ENCODE assay signal across 24 cellular contexts in the genomic region with DNA sequence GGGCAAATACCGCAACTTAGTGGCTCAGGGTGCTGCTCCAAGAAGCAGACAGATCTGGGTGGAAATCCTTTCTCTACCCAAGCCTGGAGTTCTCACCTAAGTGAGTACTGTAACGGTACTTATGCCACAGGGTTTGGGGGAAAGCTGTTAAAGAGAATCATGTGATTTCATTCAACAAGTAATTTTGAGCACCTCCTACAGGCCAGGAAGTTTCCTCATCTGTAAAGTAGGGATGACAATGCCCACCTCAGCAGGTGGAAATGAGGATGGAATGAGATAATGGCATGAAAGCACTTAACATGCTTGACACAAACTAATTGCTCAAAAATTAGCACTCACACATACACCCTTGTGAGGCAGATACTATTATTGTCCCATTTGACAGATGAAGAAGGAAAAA.
A peak's percentile ranks its signal among the peaks of the same experiment; 100 is the strongest.
DNase-seq lines count a peak whose midpoint lies in the region; ATAC-seq, FAIRE-seq and TF ChIP-seq lines count a peak whose summit lies in the region.
"Had no signal": no experiment of that assay in that cellular context is flagged by ENCODE, and none has a peak within 500 bp of the region (broad histone marks: within the 10 kb centered on the region; RNA-seq: fewer than 3 reads in every experiment).

No MANE protein-coding gene starts in this region.

- H3K27ac ChIP-seq in GM23338 (ENCODE audit: low read depth) (no peak overlapping the region), HCT116 (ENCODE audit: low read depth, low read length) (no peak overlapping the region), VCaP (peak overlapping the region; percentile 68), neural cell (ENCODE audit: low read length) (peak overlapping the region; percentile 74)
- H3K27ac ChIP-seq: C4-2B, RWPE1 had no signal

- H3K4me3 Mint-ChIP-seq in GM23338, result no peak overlapping the region
- H3K4me3 Mint-ChIP-seq: B cell; CD8-positive, alpha-beta T cell; T-cell had no signal

- no peak overlapping the region for H3K4me3 ChIP-seq in GM23338
- H3K4me3 ChIP-seq in HCT116 (replicated peaks in 1 of 2; ENCODE audit: low read depth in 1 of 2, low read length in 2 of 2), result no peak overlapping the region
- H3K4me3 ChIP-seq in neural cell (ENCODE audit: low read length), result peak overlapping the region; percentile 41

- CTCF ChIA-PET in HCT116 (lab: Charles Lee), result no interaction called here

- no peaks in the 10 kb centered on the region for H3K27me3 Mint-ChIP-seq in GM23338 (ENCODE audit: insufficient read depth, low read depth, poor library complexity)
- H3K27me3 Mint-ChIP-seq: B cell, T-cell had no signal

- no peaks in the 10 kb centered on the region; the same call in 1 of the 2 replicates for H3F3A ChIP-seq in GM23338 (replicated peaks; ENCODE audit: low read depth)
- peaks cover 15% of the 10 kb centered on the region for H3F3A ChIP-seq in neural cell (ENCODE audit: insufficient read depth, low read length, poor library complexity, severe bottlenecking)

- H3K9me2 ChIP-seq in GM23338 (ENCODE audit: insufficient read depth), result no peaks in the 10 kb centered on the region
- no peaks in the 10 kb centered on the region for H3K9me2 ChIP-seq in HCT116 (ENCODE audit: insufficient read depth)
- no peaks in the 10 kb centered on the region for H3K9me2 ChIP-seq in neural cell (ENCODE audit: insufficient read depth, low read length)

- peaks cover 20% of the 10 kb centered on the region for H3K36me3 Mint-ChIP-seq in GM23338 (ENCODE audit: low read depth)

- no peaks in the 10 kb centered on the region for H3K9me3 ChIP-seq in HCT116 (ENCODE audit: control insufficient read depth in 1 of 2, insufficient read depth in 1 of 2, low read depth in 1 of 2, low read length in 2 of 2)
- H3K9me3 ChIP-seq in neural cell (ENCODE audit: low read length), result no peaks in the 10 kb centered on the region

- H3K79me2 ChIP-seq in GM23338 (replicated peaks; ENCODE audit: insufficient read depth) (no peaks in the 10 kb centered on the region), HCT116 (ENCODE audit: insufficient read depth, low read length) (no peaks in the 10 kb centered on the region), neural cell (replicated peaks; ENCODE audit: insufficient read depth, low read length) (no peaks in the 10 kb centered on the region)

- peaks cover 2% of the 10 kb centered on the region; the same call in 1 of the 3 replicates for H3K4me1 Mint-ChIP-seq in GM23338
- H3K4me1 Mint-ChIP-seq: B cell, T-cell had no signal

- TF ChIP-seq RAD21 in HCT116 (IDR thresholded peaks at IDR 0.05; ENCODE audit: low read depth) (no peak), neural cell (conservative IDR thresholded peaks at IDR 0.05) (no peak)

- no peak for TF ChIP-seq EP300 in neural cell (conservative IDR thresholded peaks at IDR 0.05; ENCODE audit: poor library complexity, severe bottlenecking)

- H4K20me1 ChIP-seq in GM23338 (replicated peaks; ENCODE audit: insufficient read depth) (no peaks in the 10 kb centered on the region), HCT116 (ENCODE audit: insufficient read depth) (no peaks in the 10 kb centered on the region), neural cell (ENCODE audit: insufficient read depth) (no peaks in the 10 kb centered on the region)

- H3K36me3 ChIP-seq in GM23338 (ENCODE audit: insufficient read depth) (peaks cover 20% of the 10 kb centered on the region; the same call in 1 of the 2 replicates), HCT116 (ENCODE audit: control insufficient read depth in 1 of 2, insufficient read depth in 2 of 2, low read length in 2 of 2) (no peaks in the 10 kb centered on the region), neural cell (ENCODE audit: insufficient read depth, low read length) (peaks cover 11% of the 10 kb centered on the region)

- RAD21 ChIA-PET in HCT116 (lab: Charles Lee; ENCODE audit: low non-redundant PET in 1 of 2, low total read pairs in 2 of 2, uncharacterized antibody in 2 of 2, unreplicated experiment in 2 of 2), result no interaction called here

- no peak for TF ChIP-seq POLR2A in HCT116 (IDR thresholded peaks at IDR 0.05; ENCODE audit: borderline replicate concordance, extremely low read depth, insufficient read depth, insufficient read length)

- peak; percentile 63 for ATAC-seq in GM23338
- no peak for ATAC-seq in HCT116
- ATAC-seq: CD8-positive, alpha-beta T cell; Panc1; T-cell had no signal

- H3K4me1 ChIP-seq in GM23338 (ENCODE audit: insufficient read depth) (no peaks in the 10 kb centered on the region), HCT116 (ENCODE audit: control insufficient read depth in 1 of 2, insufficient read depth in 2 of 2, low read length in 2 of 2) (no peaks in the 10 kb centered on the region)

- TF ChIP-seq CTCF in GM23338 (conservative IDR thresholded peaks at IDR 0.05; ENCODE audit: low read depth in 2 of 2) (peak; percentile 31 to 46), HCT116 (IDR thresholded peaks at IDR 0.05 in 2 of 3, conservative IDR thresholded peaks at IDR 0.05 in 1 of 3; ENCODE audit: borderline replicate concordance in 1 of 3, insufficient read depth in 1 of 3, low read depth in 2 of 3, low read length in 2 of 3) (peak in 2 of 3 experiments; percentile 7 to 14; a peak in 2 of 6 replicates), VCaP (conservative IDR thresholded peaks at IDR 0.05) (no peak), neural cell (IDR thresholded peaks at IDR 0.05; ENCODE audit: poor library complexity, severe bottlenecking) (no peak), D721Med (IDR thresholded peaks at IDR 0.05; ENCODE audit: insufficient read depth, missing control alignments) (no peak)

- H3K9ac ChIP-seq in HCT116 (ENCODE audit: low read length), result no peak overlapping the region
- H3K9ac ChIP-seq in neural cell (ENCODE audit: low read length), result no peak overlapping the region

- FAIRE-seq in D721Med (lab: Jason Lieb, UNC), result no peak
- FAIRE-seq: GM12891 had no signal

- no TSS peak for BruUV-seq in HCT116 (replicated peaks; lab: Mats Ljungman, UMichigan)

- H3K9me3 Mint-ChIP-seq in GM23338, result no peaks in the 10 kb centered on the region
- H3K9me3 Mint-ChIP-seq: CD8-positive, alpha-beta T cell; T-cell had no signal

- intact Hi-C loops in HCT116 (cut with micrococcal nuclease), result no loop called here

- POLR2A ChIA-PET in HCT116 (lab: Charles Lee), result no interaction called here

- no peak overlapping the region for H3K27ac Mint-ChIP-seq in GM23338
- H3K27ac Mint-ChIP-seq: B cell; CD8-positive, alpha-beta T cell; T-cell had no signal

- no peaks in the 10 kb centered on the region for H3K27me3 ChIP-seq in GM23338 (ENCODE audit: insufficient read depth)
- H3K27me3 ChIP-seq in HCT116 (ENCODE audit: insufficient read depth, low read length), result peaks cover 4% of the 10 kb centered on the region; the same call in 1 of the 2 replicates
- H3K27me3 ChIP-seq in neural cell (ENCODE audit: insufficient read depth, low read depth, low read length), result no peaks in the 10 kb centered on the region

- H2AFZ ChIP-seq in GM23338, result no peak overlapping the region
- H2AFZ ChIP-seq in HCT116 (ENCODE audit: low read depth, low read length, poor library complexity, severe bottlenecking), result no peak overlapping the region
- no peak overlapping the region for H2AFZ ChIP-seq in neural cell (ENCODE audit: low read depth, low read length)

- H3K4me2 ChIP-seq in GM23338 (no peak overlapping the region), HCT116 (ENCODE audit: low read length) (no peak overlapping the region), neural cell (ENCODE audit: low read length) (peak overlapping the region; percentile 54)

- peak; percentile 26 for DNase-seq in GM23338 (ENCODE audit: low spot score)
- no peak for DNase-seq in HCT116 (ENCODE audit: low read depth, low spot score)
- no peak for DNase-seq in activated naive CD4-positive, alpha-beta T cell treated with anti-CD3 and anti-CD28 coated beads, Interleukin-2, amount 50 U/mL, for 16 hours
- no peak for DNase-seq in D721Med (ENCODE audit: insufficient read length, low spot score)
- no peak for DNase-seq in NCI-H2107 (lab: John Stamatoyannopoulos, UW)
- DNase-seq: CD8-positive, alpha-beta T cell; DMS79 treated with DMSO at 0.1 percent for 48 hours; GF-D8; KBM-7; NCI-H1694; NCI-H2171 treated with DMSO at 0.1 percent for 48 hours; NCI-H345; NCI-H510A treated with DMSO at 0.1 percent for 48 hours; NCI-H82; NK-92 treated with Interleukin-12 subunit alpha and Interleukin-12 subunit beta, amount 100 ng/mL, for 24 hours; SHP77; T-cell had no signal

TF ChIP-seq in GM23338, 12 proteins besides CTCF, POLR2A, EP300 and RAD21 (continues in another document):
- no peak for TF ChIP-seq ZNF331 (CRISPR knock-in tag; IDR thresholded peaks at IDR 0.05; ENCODE audit: low read depth)
- TF ChIP-seq EZH2 (IDR thresholded peaks at IDR 0.05; ENCODE audit: low read depth, unreplicated experiment), result no peak
- TF ChIP-seq CREB1 (CRISPR knock-in tag; IDR thresholded peaks at IDR 0.05; ENCODE audit: low read depth), result no peak
- no peak for TF ChIP-seq ZNF114 (CRISPR knock-in tag; IDR thresholded peaks at IDR 0.05)

TF ChIP-seq in HCT116, 20 proteins besides CTCF, POLR2A, EP300 and RAD21 (continues in another document):
- no peak for TF ChIP-seq YY1 (IDR thresholded peaks at IDR 0.05; ENCODE audit: extremely low read depth, insufficient replicate concordance, low read depth, low read length)
- TF ChIP-seq JUND (IDR thresholded peaks at IDR 0.05), result no peak
- no peak for TF ChIP-seq ZFX (IDR thresholded peaks at IDR 0.05)
- TF ChIP-seq CBX3 (IDR thresholded peaks at IDR 0.05; ENCODE audit: low read depth), result no peak
- TF ChIP-seq SP1 (IDR thresholded peaks at IDR 0.05; ENCODE audit: low read depth), result no peak
- no peak for TF ChIP-seq SIN3A (IDR thresholded peaks at IDR 0.05; ENCODE audit: low read depth)
- no peak for TF ChIP-seq EZH2 (IDR thresholded peaks at IDR 0.05)
- TF ChIP-seq EGR1 (IDR thresholded peaks at IDR 0.05; ENCODE audit: low read depth), result no peak
- TF ChIP-seq SRF (IDR thresholded peaks at IDR 0.05; ENCODE audit: low read depth), result no peak
- no peak for TF ChIP-seq EZH2phosphoT487 (IDR thresholded peaks at IDR 0.05; ENCODE audit: borderline replicate concordance)

TF ChIP-seq in neural cell, 6 proteins besides CTCF, POLR2A, EP300 and RAD21 (continues in another document):
- no peak for TF ChIP-seq SMC3 (conservative IDR thresholded peaks at IDR 0.05; ENCODE audit: poor library complexity)

Comparison
In these comparisons a context has a peak if more than half of its experiments do, and no peak if none do; other contexts are left out.
1. H3K27ac ChIP-seq: peak in VCaP (single experiment) and neural cell (single experiment); none in GM23338 (single experiment) and HCT116 (single experiment).
2. CTCF ChIP-seq: peak in GM23338 (2 of 2) and HCT116 (2 of 3); none in VCaP (single experiment), neural cell (single experiment) and D721Med (single experiment).